ENCODE assay signal across 33 cellular contexts in genomic region chr1:87386217-87386790, GRCh38.
"Had no signal": no experiment of that assay in that cellular context is flagged by ENCODE, and none has a peak within 500 bp of the region (broad histone marks: within the 10 kb centered on the region; RNA-seq: fewer than 3 reads in every experiment).

No MANE protein-coding gene starts in this region.

- H3K4me3 Mint-ChIP-seq: activated CD4-positive, alpha-beta memory T cell treated with anti-CD3 and anti-CD28 coated beads, Interleukin-2, amount 10 ng/mL, durations not matched to agents 7 days and 5 days; activated CD8-positive, alpha-beta memory T cell treated with anti-CD3 and anti-CD28 coated beads, Interleukin-2, amount 10 ng/mL, durations not matched to agents 7 days and 5 days; activated naive CD4-positive, alpha-beta T cell treated with anti-CD3 and anti-CD28 coated beads, Interleukin-2, amount 10 ng/mL, durations not matched to agents 7 days and 5 days; activated naive CD8-positive, alpha-beta T cell; activated naive CD8-positive, alpha-beta T cell treated with anti-CD3 and anti-CD28 coated beads, Interleukin-2, amount 50 U/mL, for 24 hours; brain; T-cell; T-helper 17 cell had no signal

- DNase-seq: activated CD4-positive, alpha-beta memory T cell treated with anti-CD3 and anti-CD28 coated beads, Interleukin-2, amount 10 ng/mL, durations not matched to agents 7 days and 5 days; activated CD4-positive, alpha-beta T cell treated with anti-CD3 and anti-CD28 coated beads for 1 hour; activated CD4-positive, alpha-beta T cell treated with anti-CD3 and anti-CD28 coated beads for 48 hours; activated CD4-positive, CD25-positive, alpha-beta regulatory T cell; activated CD8-positive, alpha-beta memory T cell treated with anti-CD3 and anti-CD28 coated beads for 24 hours; activated CD8-positive, alpha-beta memory T cell treated with anti-CD3 and anti-CD28 coated beads, Interleukin-2, amount 10 ng/mL, durations not matched to agents 7 days and 5 days; activated CD8-positive, alpha-beta memory T cell treated with anti-CD3 and anti-CD28 coated beads, Interleukin-2, amount 50 U/mL, for 48 hours; activated effector memory CD4-positive, alpha-beta T cell treated with Interleukin-2 at 50 U/mL for 16 hours; activated naive CD4-positive, alpha-beta T cell treated with anti-CD3 and anti-CD28 coated beads, Interleukin-2, amount 10 ng/mL, durations not matched to agents 7 days and 5 days; activated naive CD8-positive, alpha-beta T cell treated with anti-CD3 and anti-CD28 coated beads, Interleukin-2, amount 50 U/mL, for 24 hours; activated T-cell treated with anti-CD3 and anti-CD28 coated beads, Interleukin-2, amount 50 U/mL, for 48 hours; anterior cingulate cortex; central memory CD4-positive, alpha-beta T cell; Karpas-422; MM.1S; MV-4-11; NCI-H1092; NCI-H1436 treated with DMSO at 0.1 percent for 48 hours; NCI-H1694 treated with DMSO at 0.1 percent for 48 hours; NCI-H2029; NCI-H345; NCI-H524 treated with DMSO at 0.1 percent for 48 hours; NCI-H748 treated with DMSO at 0.1 percent for 48 hours; NK-92 treated with Interleukin-12 subunit alpha and Interleukin-12 subunit beta, amount 100 ng/mL, for 24 hours; PC-9; SIG-M5; T-cell; T-helper 17 cell; T-helper 9 cell; WERI-Rb-1 had no signal

- H3K27ac ChIP-seq: PC-9, RWPE1, WERI-Rb-1 had no signal

- H3K27me3 Mint-ChIP-seq: activated CD8-positive, alpha-beta memory T cell treated with anti-CD3 and anti-CD28 coated beads, Interleukin-2, amount 10 ng/mL, durations not matched to agents 7 days and 5 days; brain had no signal

- H3K27ac Mint-ChIP-seq: activated CD4-positive, alpha-beta memory T cell treated with anti-CD3 and anti-CD28 coated beads, Interleukin-2, amount 10 ng/mL, durations not matched to agents 7 days and 5 days; activated CD8-positive, alpha-beta memory T cell treated with anti-CD3 and anti-CD28 coated beads, Interleukin-2, amount 10 ng/mL, durations not matched to agents 7 days and 5 days; activated naive CD4-positive, alpha-beta T cell treated with anti-CD3 and anti-CD28 coated beads, Interleukin-2, amount 10 ng/mL, durations not matched to agents 7 days and 5 days; activated naive CD8-positive, alpha-beta T cell; activated naive CD8-positive, alpha-beta T cell treated with anti-CD3 and anti-CD28 coated beads, Interleukin-2, amount 50 U/mL, for 24 hours; brain; T-cell; T-helper 17 cell had no signal

- H3K4me1 Mint-ChIP-seq: activated CD4-positive, alpha-beta memory T cell treated with anti-CD3 and anti-CD28 coated beads, Interleukin-2, amount 10 ng/mL, durations not matched to agents 7 days and 5 days; activated CD8-positive, alpha-beta memory T cell treated with anti-CD3 and anti-CD28 coated beads, Interleukin-2, amount 10 ng/mL, durations not matched to agents 7 days and 5 days; activated naive CD4-positive, alpha-beta T cell treated with anti-CD3 and anti-CD28 coated beads, Interleukin-2, amount 10 ng/mL, durations not matched to agents 7 days and 5 days; activated naive CD8-positive, alpha-beta T cell treated with anti-CD3 and anti-CD28 coated beads, Interleukin-2, amount 50 U/mL, for 24 hours; brain; T-cell; T-helper 17 cell had no signal

- H3K9me3 Mint-ChIP-seq: activated CD4-positive, alpha-beta memory T cell treated with anti-CD3 and anti-CD28 coated beads, Interleukin-2, amount 10 ng/mL, durations not matched to agents 7 days and 5 days; activated naive CD4-positive, alpha-beta T cell treated with anti-CD3 and anti-CD28 coated beads, Interleukin-2, amount 10 ng/mL, durations not matched to agents 7 days and 5 days; activated naive CD8-positive, alpha-beta T cell treated with anti-CD3 and anti-CD28 coated beads, Interleukin-2, amount 50 U/mL, for 24 hours; T-cell had no signal

- H3K36me3 Mint-ChIP-seq: activated CD8-positive, alpha-beta memory T cell treated with anti-CD3 and anti-CD28 coated beads, Interleukin-2, amount 10 ng/mL, durations not matched to agents 7 days and 5 days; activated naive CD4-positive, alpha-beta T cell treated with anti-CD3 and anti-CD28 coated beads, Interleukin-2, amount 10 ng/mL, durations not matched to agents 7 days and 5 days; brain had no signal
